In the genomic region with DNA sequence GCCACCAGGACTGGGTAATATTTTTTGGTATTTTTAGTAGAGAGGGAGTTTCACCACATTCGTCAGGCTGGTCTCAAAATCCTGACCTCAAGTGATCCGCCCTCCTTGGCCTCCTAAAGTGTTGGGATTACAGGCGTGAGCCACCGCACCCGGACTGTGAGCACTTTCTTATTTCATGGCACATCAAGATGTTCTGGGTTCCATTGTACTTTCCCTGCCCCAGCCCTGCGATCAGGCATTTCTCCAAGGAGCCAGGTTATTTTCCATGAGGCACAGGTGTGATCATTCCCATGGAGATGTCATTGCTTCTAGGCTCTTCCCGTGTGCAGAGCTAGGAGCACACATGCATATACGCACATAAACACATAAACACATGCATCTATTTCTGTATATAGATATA, we compare ENCODE assay signal across 29 cellular contexts. TPM values are rescaled to one million over a fixed set of nuclear protein-coding genes. Genes with fewer than 3 reads are reported as not detected.
"Had no signal": no experiment of that assay in that cellular context is flagged by ENCODE, and none has a peak within 500 bp of the region (broad histone marks: within the 10 kb centered on the region; RNA-seq: fewer than 3 reads in every experiment).

No MANE protein-coding gene starts in this region.

- FAIRE-seq: colon, endothelial cell of umbilical vein had no signal

- H3K4me3 ChIP-seq: dorsolateral prefrontal cortex, heart right ventricle, left lung, lung, upper lobe of left lung, vagina had no signal

- H3K9me3 ChIP-seq: heart right ventricle, left lung, upper lobe of left lung, vagina had no signal

- H3K27me3 ChIP-seq: dorsolateral prefrontal cortex, foreskin keratinocyte, heart right ventricle, left lung, upper lobe of left lung, vagina had no signal

- H3K27me3 Mint-ChIP-seq: stimulated activated naive CD8-positive, alpha-beta T cell treated with anti-CD3 and anti-CD28 coated beads, Interleukin-15, Interleukin-2, amounts not matched to agents 100 ng/mL and 50 ng/mL, for 24 hours had no signal

- H3K4me3 Mint-ChIP-seq: activated CD4-positive, alpha-beta T cell treated with anti-CD3 and anti-CD28 coated beads for 36 hours; effector memory CD8-positive, alpha-beta T cell; nephron; stimulated activated naive CD8-positive, alpha-beta T cell treated with anti-CD3 and anti-CD28 coated beads, Interleukin-15, Interleukin-2, amounts not matched to agents 100 ng/mL and 50 ng/mL, for 24 hours had no signal

- H3K36me3 Mint-ChIP-seq: activated naive CD4-positive, alpha-beta T cell treated with anti-CD3 and anti-CD28 coated beads, Interleukin-2, amount 50 U/mL, for 72 hours had no signal

- H3K4me1 ChIP-seq: foreskin keratinocyte had no signal

- DNase-seq: activated CD4-positive, alpha-beta T cell treated with anti-CD3 and anti-CD28 coated beads for 36 hours; activated CD4-positive, CD25-positive, alpha-beta regulatory T cell; activated naive CD4-positive, alpha-beta T cell; activated T-cell treated with anti-CD3 and anti-CD28 coated beads, Interleukin-2, amount 50 U/mL, for 48 hours; effector memory CD8-positive, alpha-beta T cell; foreskin keratinocyte; heart right ventricle; left lung; mesendoderm; nucleus accumbens; right cardiac atrium; stimulated activated CD4-positive, alpha-beta T cell treated with anti-CD3 and anti-CD28 coated beads, Interleukin-2, amount 100 ng/mL, for 48 hours; substantia nigra; upper lobe of left lung had no signal

- H3K36me3 ChIP-seq: heart right ventricle, left lung, upper lobe of left lung, vagina had no signal

- ATAC-seq: activated CD4-positive, alpha-beta T cell treated with anti-CD3 and anti-CD28 coated beads for 36 hours; activated naive CD4-positive, alpha-beta T cell treated with anti-CD3 and anti-CD28 coated beads, Interleukin-2, amount 50 U/mL, for 72 hours; effector memory CD8-positive, alpha-beta T cell; esophagus mucosa; foreskin keratinocyte; heart right ventricle; left lung; right cardiac atrium had no signal

- H3K9me3 Mint-ChIP-seq: activated naive CD4-positive, alpha-beta T cell treated with anti-CD3 and anti-CD28 coated beads, Interleukin-2, amount 50 U/mL, for 72 hours; activated T-helper 2 cell treated with anti-CD3 and anti-CD28 coated beads, Interferon-gamma antibody, Interleukin-2, Interleukin-4, amounts not matched to agents 10 μg/mL and 5 μg/mL and 100 μg/mL, durations not matched to agents 14 hours and 24 hours and 36 hours; effector memory CD8-positive, alpha-beta T cell; nephron; stimulated activated naive CD8-positive, alpha-beta T cell treated with anti-CD3 and anti-CD28 coated beads, Interleukin-15, Interleukin-2, amounts not matched to agents 100 ng/mL and 50 ng/mL, for 24 hours had no signal

- H3K27ac ChIP-seq: dorsolateral prefrontal cortex, foreskin keratinocyte, heart right ventricle, left lung, upper lobe of left lung, vagina had no signal

- H3K27ac Mint-ChIP-seq: activated CD4-positive, alpha-beta T cell treated with anti-CD3 and anti-CD28 coated beads for 36 hours; activated naive CD4-positive, alpha-beta T cell treated with anti-CD3 and anti-CD28 coated beads, Interleukin-2, amount 50 U/mL, for 72 hours; activated T-helper 2 cell treated with anti-CD3 and anti-CD28 coated beads, Interferon-gamma antibody, Interleukin-2, Interleukin-4, amounts not matched to agents 10 μg/mL and 5 μg/mL and 100 μg/mL, durations not matched to agents 14 hours and 24 hours and 36 hours; effector memory CD8-positive, alpha-beta T cell; nephron; stimulated activated naive CD8-positive, alpha-beta T cell treated with anti-CD3 and anti-CD28 coated beads, Interleukin-15, Interleukin-2, amounts not matched to agents 100 ng/mL and 50 ng/mL, for 24 hours had no signal

RNA-seq across cellular contexts. Expression of a gene that starts 2.6 kb away (rescaled TPM):
- total RNA-seq: activated CD4-positive, alpha-beta T cell treated with anti-CD3 and anti-CD28 coated beads for 36 hours; activated CD8-positive, alpha-beta memory T cell treated with anti-CD3 and anti-CD28 coated beads for 36 hours; activated naive CD4-positive, alpha-beta T cell treated with anti-CD3 and anti-CD28 coated beads, Interleukin-2, amount 50 U/mL, for 72 hours; activated T-helper 2 cell treated with anti-CD3 and anti-CD28 coated beads, Interferon-gamma antibody, Interleukin-2, Interleukin-4, amounts not matched to agents 10 μg/mL and 5 μg/mL and 100 μg/mL, durations not matched to agents 14 hours and 24 hours and 36 hours; endothelial cell of umbilical vein; esophagus mucosa; foreskin keratinocyte; glomerular endothelial cell; heart right ventricle; kidney epithelial cell; left lung; lung; pulmonary artery endothelial cell; right cardiac atrium; T-helper 1 cell treated with Interleukin-12 subunit alpha and Interleukin-12 subunit beta and Interleukin-4 antibody, amounts not matched to agents 30 ng/mL and 1 ng/mL, for 36 hours; upper lobe of left lung; vagina had no signal
- polyA plus RNA-seq: endothelial cell of umbilical vein, foreskin keratinocyte, heart right ventricle, lung, right cardiac atrium had no signal
